Comparison of ENCODE assay signal across 16 cellular contexts in genomic region chr1:240577095-240577494, GRCh38. TPM values are rescaled to one million over a fixed set of nuclear protein-coding genes. Genes with fewer than 3 reads are reported as not detected.
"Had no signal": no experiment of that assay in that cellular context is flagged by ENCODE, and none has a peak within 500 bp of the region (broad histone marks: within the 10 kb centered on the region; RNA-seq: fewer than 3 reads in every experiment).

No MANE protein-coding gene starts in this region.

- H3K36me3 ChIP-seq: ascending aorta, esophagus squamous epithelium, gastrocnemius medialis, heart right ventricle, left lung, neural progenitor cell, pancreas, tibial artery, uterus had no signal

- H3K9ac ChIP-seq: neural progenitor cell had no signal

- H3K4me3 ChIP-seq: neural progenitor cell, pancreas had no signal

- H3K27ac ChIP-seq: ascending aorta, heart right ventricle, left lung, neural progenitor cell, pancreas, tibial artery had no signal

- DNase-seq: activated CD4-positive, CD25-positive, alpha-beta regulatory T cell; activated naive CD8-positive, alpha-beta T cell treated with anti-CD3 and anti-CD28 coated beads for 36 hours; esophagus squamous epithelium; gastrocnemius medialis; heart right ventricle; islet precursor cell; left lung; mesendoderm; pancreas; small intestine; uterus had no signal

- H3K4me2 ChIP-seq: neural progenitor cell had no signal

- H3K4me1 ChIP-seq: ascending aorta, esophagus squamous epithelium, gastrocnemius medialis, heart right ventricle, left lung, neural progenitor cell, pancreas, tibial artery, uterus had no signal

- H3K9me3 ChIP-seq: ascending aorta, esophagus squamous epithelium, gastrocnemius medialis, heart right ventricle, left lung, pancreas, tibial artery, uterus had no signal

- H3K27me3 ChIP-seq: ascending aorta, esophagus squamous epithelium, gastrocnemius medialis, left lung, neural progenitor cell, pancreas, tibial artery, uterus had no signal

RNA-seq across cellular contexts. Expression of gene GREM2, which starts 34.9 kb away (rescaled TPM):
- total RNA-seq: activated naive CD8-positive, alpha-beta T cell treated with anti-CD3 and anti-CD28 coated beads for 36 hours; ascending aorta; bronchial epithelial cell; renal cortical epithelial cell had no signal
